Comparison of ENCODE assay signal across 1 cellular context in the genomic region with DNA sequence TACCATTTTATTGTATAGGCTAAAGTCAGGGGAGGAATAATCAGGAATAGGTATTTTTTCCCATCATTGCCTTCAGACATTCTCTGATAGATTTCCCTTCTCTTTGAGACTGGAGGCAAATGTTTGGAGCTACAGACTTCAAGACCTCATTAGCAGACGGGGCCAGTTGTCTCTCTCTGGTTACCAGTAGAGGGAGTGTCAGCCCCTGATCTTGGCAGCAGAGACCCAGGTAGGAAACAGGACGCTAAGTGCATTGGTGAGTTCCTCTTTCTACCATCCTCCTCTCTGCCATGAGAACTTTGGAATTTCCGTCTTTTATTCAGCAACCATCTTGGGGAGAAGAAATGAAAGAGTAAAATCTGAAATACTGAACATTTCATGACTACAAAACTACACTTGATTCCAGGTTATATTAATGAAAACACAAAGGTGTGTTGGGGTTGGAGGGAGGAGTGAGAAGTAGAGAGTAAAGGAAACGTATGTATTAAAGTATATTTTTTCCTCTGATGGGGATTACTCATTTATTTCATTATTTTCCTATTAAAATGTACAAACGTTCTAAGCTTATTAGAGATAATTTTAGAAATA.
TF ChIP-seq lines count a peak whose summit lies in the region.

No MANE protein-coding gene starts in this region.

TF ChIP-seq in HCT116, 20 proteins besides CTCF, POLR2A, EP300 and RAD21 (continued from another document):
- no peak for TF ChIP-seq REST (IDR thresholded peaks at IDR 0.05; ENCODE audit: low read depth)
- TF ChIP-seq, protein P1, sequence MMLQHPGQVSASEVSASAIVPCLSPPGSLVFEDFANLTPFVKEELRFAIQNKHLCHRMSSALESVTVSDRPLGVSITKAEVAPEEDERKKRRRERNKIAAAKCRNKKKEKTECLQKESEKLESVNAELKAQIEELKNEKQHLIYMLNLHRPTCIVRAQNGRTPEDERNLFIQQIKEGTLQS (IDR thresholded peaks at IDR 0.05), result no peak
